23 cellular contexts compared by ENCODE assay signal in the genomic region with DNA sequence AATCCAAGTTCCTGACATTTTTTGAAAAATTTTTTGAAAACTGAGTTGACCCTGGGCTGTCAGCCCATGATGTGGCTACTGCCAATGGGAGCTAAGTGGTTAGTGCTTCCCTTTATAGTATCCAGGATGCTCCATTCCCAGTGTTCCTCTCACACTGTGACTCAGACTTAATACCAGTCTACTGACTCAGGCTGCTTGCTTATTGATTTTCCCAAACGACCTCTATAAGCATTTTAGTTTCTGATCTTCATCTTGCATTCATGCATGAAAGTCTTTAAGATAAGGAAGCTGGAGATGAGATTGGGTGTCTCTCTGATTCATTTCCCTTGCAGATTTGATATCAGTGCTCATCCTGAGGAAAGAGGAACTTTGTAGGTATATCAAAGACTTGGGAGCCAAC.
A peak's percentile ranks its signal among the peaks of the same experiment; 100 is the strongest.
DNase-seq lines count a peak whose midpoint lies in the region; ATAC-seq and TF ChIP-seq lines count a peak whose summit lies in the region.
"Had no signal": no experiment of that assay in that cellular context is flagged by ENCODE, and none has a peak within 500 bp of the region (broad histone marks: within the 10 kb centered on the region; RNA-seq: fewer than 3 reads in every experiment).

No MANE protein-coding gene starts in this region.

- H2AFZ ChIP-seq in Karpas-422 (ENCODE audit: low read length), result no peak overlapping the region
- H2AFZ ChIP-seq: hepatocyte had no signal

- no peaks in the 10 kb centered on the region for H3K4me1 ChIP-seq in mesendoderm (ENCODE audit: control insufficient read depth, low read depth, low read length)
- no peaks in the 10 kb centered on the region for H3K4me1 ChIP-seq in Karpas-422 (ENCODE audit: low read length)
- H3K4me1 ChIP-seq: body of pancreas, colonic mucosa, uterus had no signal

- no peak overlapping the region for H4K8ac ChIP-seq in mesendoderm (ENCODE audit: low read depth, low read length)

- no peaks in the 10 kb centered on the region for H3K4me1 Mint-ChIP-seq in activated naive CD8-positive, alpha-beta T cell treated with anti-CD3 and anti-CD28 coated beads, Interleukin-2, amount 50 U/mL, for 24 hours
- H3K4me1 Mint-ChIP-seq: activated naive CD4-positive, alpha-beta T cell treated with anti-CD3 and anti-CD28 coated beads, Interleukin-2, amount 50 U/mL, for 24 hours; CD4-positive, CD25-positive, alpha-beta regulatory T cell had no signal

- no peaks in the 10 kb centered on the region; the same call in 1 of the 2 replicates for H3K9me2 ChIP-seq in Karpas-422 (replicated peaks; ENCODE audit: insufficient read depth, low read length)

- H3K27me3 ChIP-seq in mesendoderm (ENCODE audit: insufficient read depth, low read length, poor library complexity) (no peaks in the 10 kb centered on the region), H7 (ENCODE audit: control insufficient read depth, insufficient read depth, low read length) (no peaks in the 10 kb centered on the region), Karpas-422 (ENCODE audit: low read length) (no peaks in the 10 kb centered on the region)
- H3K27me3 ChIP-seq: body of pancreas, colonic mucosa, hepatocyte, neutrophil, uterus had no signal

- H3K27ac ChIP-seq in mesendoderm (ENCODE audit: low read depth, low read length) (no peak overlapping the region), Karpas-422 (ENCODE audit: low read length) (no peak overlapping the region)
- H3K27ac ChIP-seq: body of pancreas, colonic mucosa, hepatocyte, neutrophil, uterus had no signal

- H4K20me1 ChIP-seq in Karpas-422 (ENCODE audit: insufficient read depth, low read depth, low read length), result no peaks in the 10 kb centered on the region

- no peak overlapping the region for H3K4me2 ChIP-seq in mesendoderm (ENCODE audit: low read length)
- no peak overlapping the region for H3K4me2 ChIP-seq in Karpas-422 (ENCODE audit: low read depth, low read length, poor library complexity, severe bottlenecking)
- H3K4me2 ChIP-seq: hepatocyte had no signal

- no peak for TF ChIP-seq CTCF in astrocyte of the spinal cord (IDR thresholded peaks at IDR 0.05; ENCODE audit: low read depth, low read length)

- in situ Hi-C loops in astrocyte of the spinal cord (cut with HindIII; ENCODE audit: low sequenced_read_pairs), result no loop called here

- WGBS in mesendoderm (ENCODE audit: extremely low coverage, insufficient coverage, low lambda C conversion rate), result no CpG with 5 or more reads among the region's 1 CpG

- H2BK15ac ChIP-seq in mesendoderm (replicated peaks; ENCODE audit: low read depth), result no peak overlapping the region

- H3K36me3 Mint-ChIP-seq in activated naive CD8-positive, alpha-beta T cell treated with anti-CD3 and anti-CD28 coated beads, Interleukin-2, amount 50 U/mL, for 24 hours (ENCODE audit: low read depth), result no peaks in the 10 kb centered on the region
- H3K36me3 Mint-ChIP-seq: activated naive CD4-positive, alpha-beta T cell treated with anti-CD3 and anti-CD28 coated beads, Interleukin-2, amount 50 U/mL, for 24 hours; CD4-positive, CD25-positive, alpha-beta regulatory T cell had no signal

- H3K27ac Mint-ChIP-seq in activated naive CD8-positive, alpha-beta T cell treated with anti-CD3 and anti-CD28 coated beads, Interleukin-2, amount 50 U/mL, for 24 hours, result no peak overlapping the region
- H3K27ac Mint-ChIP-seq: activated CD8-positive, alpha-beta T cell treated with anti-CD3 and anti-CD28 coated beads, Interleukin-2, amount 10 ng/mL, durations not matched to agents 7 days and 5 days; activated naive CD4-positive, alpha-beta T cell treated with anti-CD3 and anti-CD28 coated beads, Interleukin-2, amount 50 U/mL, for 24 hours; activated T-cell treated with anti-CD3 and anti-CD28 coated beads, Interleukin-2, amount 50 U/mL, for 24 hours; CD4-positive, CD25-positive, alpha-beta regulatory T cell had no signal

- no peaks in the 10 kb centered on the region for H3K9me3 Mint-ChIP-seq in activated naive CD8-positive, alpha-beta T cell treated with anti-CD3 and anti-CD28 coated beads, Interleukin-2, amount 50 U/mL, for 24 hours
- H3K9me3 Mint-ChIP-seq: activated naive CD4-positive, alpha-beta T cell treated with anti-CD3 and anti-CD28 coated beads, Interleukin-2, amount 50 U/mL, for 24 hours; activated T-cell treated with anti-CD3 and anti-CD28 coated beads, Interleukin-2, amount 50 U/mL, for 24 hours had no signal

- H2AK5ac ChIP-seq in mesendoderm (ENCODE audit: low read length), result no peak overlapping the region

- DNase-seq in AG08395 (ENCODE audit: low spot score) (peak; percentile 5), HT1080 (ENCODE audit: low read depth) (peak; percentile 79), astrocyte of the spinal cord (ENCODE audit: low read depth, low spot score) (peak; percentile 77), mesendoderm (peak; percentile 22), LoVo (ENCODE audit: low spot score) (no peak), H7 (no peak), Karpas-422 (no peak)
- DNase-seq in activated naive CD8-positive, alpha-beta T cell treated with anti-CD3 and anti-CD28 coated beads, Interleukin-2, amount 50 U/mL, for 24 hours, result no peak
- DNase-seq: activated CD8-positive, alpha-beta T cell treated with anti-CD3 and anti-CD28 coated beads, Interleukin-2, amount 10 ng/mL, durations not matched to agents 7 days and 5 days; activated T-cell treated with anti-CD3 and anti-CD28 coated beads, Interleukin-2, amount 50 U/mL, for 24 hours; body of pancreas; CD4-positive, CD25-positive, alpha-beta regulatory T cell; colonic mucosa; NCI-H1105; NCI-H2029 treated with DMSO at 0.1 percent for 48 hours; NCI-H446 treated with DMSO at 0.1 percent for 48 hours; RPMI8226; substantia nigra; uterus had no signal

- no peak overlapping the region for H3K4me3 Mint-ChIP-seq in activated naive CD8-positive, alpha-beta T cell treated with anti-CD3 and anti-CD28 coated beads, Interleukin-2, amount 50 U/mL, for 24 hours
- H3K4me3 Mint-ChIP-seq: activated CD8-positive, alpha-beta T cell treated with anti-CD3 and anti-CD28 coated beads, Interleukin-2, amount 10 ng/mL, durations not matched to agents 7 days and 5 days; activated naive CD4-positive, alpha-beta T cell treated with anti-CD3 and anti-CD28 coated beads, Interleukin-2, amount 50 U/mL, for 24 hours; activated T-cell treated with anti-CD3 and anti-CD28 coated beads, Interleukin-2, amount 50 U/mL, for 24 hours; CD4-positive, CD25-positive, alpha-beta regulatory T cell had no signal

- H3K79me1 ChIP-seq in mesendoderm (ENCODE audit: low read length), result no peaks in the 10 kb centered on the region

- no peaks in the 10 kb centered on the region for H3K36me3 ChIP-seq in mesendoderm (ENCODE audit: control insufficient read depth, insufficient read depth, low read length)
- no peaks in the 10 kb centered on the region for H3K36me3 ChIP-seq in H7 (replicated peaks; ENCODE audit: control insufficient read depth, insufficient read depth, low read length)
- no peaks in the 10 kb centered on the region for H3K36me3 ChIP-seq in Karpas-422 (ENCODE audit: insufficient read depth, low read length)
- H3K36me3 ChIP-seq: colonic mucosa, neutrophil, uterus had no signal

- no peak overlapping the region for H2BK5ac ChIP-seq in mesendoderm (ENCODE audit: low read length)

- no peak overlapping the region for H3K23ac ChIP-seq in mesendoderm (ENCODE audit: low read length)

- H3K79me2 ChIP-seq in mesendoderm (ENCODE audit: control insufficient read depth, insufficient read depth, low read length) (no peaks in the 10 kb centered on the region), Karpas-422 (ENCODE audit: low read length) (no peaks in the 10 kb centered on the region)
- H3K79me2 ChIP-seq: hepatocyte had no signal

- H3K9me3 ChIP-seq in Karpas-422 (ENCODE audit: low read length), result no peaks in the 10 kb centered on the region
- H3K9me3 ChIP-seq: body of pancreas, colonic mucosa, neutrophil, uterus had no signal

- H3K27me3 Mint-ChIP-seq in activated naive CD8-positive, alpha-beta T cell treated with anti-CD3 and anti-CD28 coated beads, Interleukin-2, amount 50 U/mL, for 24 hours, result no peaks in the 10 kb centered on the region
- H3K27me3 Mint-ChIP-seq: activated naive CD4-positive, alpha-beta T cell treated with anti-CD3 and anti-CD28 coated beads, Interleukin-2, amount 50 U/mL, for 24 hours; activated T-cell treated with anti-CD3 and anti-CD28 coated beads, Interleukin-2, amount 50 U/mL, for 24 hours; CD4-positive, CD25-positive, alpha-beta regulatory T cell had no signal

- H3K56ac ChIP-seq in mesendoderm (ENCODE audit: low read length), result no peak overlapping the region

- H3K4me3 ChIP-seq in astrocyte of the spinal cord (ENCODE audit: low read depth, low read length) (no peak overlapping the region), mesendoderm (ENCODE audit: low read length) (no peak overlapping the region), H7 (ENCODE audit: insufficient read depth, low read depth, low read length) (no peak overlapping the region), Karpas-422 (ENCODE audit: low read length) (no peak overlapping the region)
- H3K4me3 ChIP-seq: body of pancreas, colonic mucosa, hepatocyte, uterus had no signal

- H4K5ac ChIP-seq in mesendoderm (ENCODE audit: low read length), result no peak overlapping the region

- ATAC-seq in activated naive CD8-positive, alpha-beta T cell treated with anti-CD3 and anti-CD28 coated beads, Interleukin-2, amount 50 U/mL, for 24 hours, result no peak
- ATAC-seq: activated CD4-positive, CD25-positive, alpha-beta regulatory T cell treated with anti-CD3 and anti-CD28 coated beads, Interleukin-2, amount 50 U/mL, for 24 hours; activated CD8-positive, alpha-beta T cell treated with anti-CD3 and anti-CD28 coated beads, Interleukin-2, amount 10 ng/mL, durations not matched to agents 7 days and 5 days; body of pancreas had no signal

- H3K18ac ChIP-seq in mesendoderm (ENCODE audit: low read length), result no peak overlapping the region

- no peak overlapping the region for H2BK120ac ChIP-seq in mesendoderm (ENCODE audit: low read depth, low read length)

- no peak overlapping the region for H3K4ac ChIP-seq in mesendoderm (ENCODE audit: low read depth, low read length)

- H3K9ac ChIP-seq in mesendoderm (ENCODE audit: low read length) (no peak overlapping the region), Karpas-422 (ENCODE audit: low read length) (no peak overlapping the region)

Comparison
In these comparisons a context has a peak if more than half of its experiments do, and no peak if none do; other contexts are left out.
1. DNase-seq: peak in AG08395 (single experiment), HT1080 (single experiment), astrocyte of the spinal cord (single experiment) and mesendoderm (single experiment); none in LoVo (single experiment), H7 (single experiment), activated naive CD8-positive, alpha-beta T cell treated with anti-CD3 and anti-CD28 coated beads, Interleukin-2, amount 50 U/mL, for 24 hours (single experiment) and Karpas-422 (single experiment).